ENCODE assay signal across 9 cellular contexts in the genomic region with DNA sequence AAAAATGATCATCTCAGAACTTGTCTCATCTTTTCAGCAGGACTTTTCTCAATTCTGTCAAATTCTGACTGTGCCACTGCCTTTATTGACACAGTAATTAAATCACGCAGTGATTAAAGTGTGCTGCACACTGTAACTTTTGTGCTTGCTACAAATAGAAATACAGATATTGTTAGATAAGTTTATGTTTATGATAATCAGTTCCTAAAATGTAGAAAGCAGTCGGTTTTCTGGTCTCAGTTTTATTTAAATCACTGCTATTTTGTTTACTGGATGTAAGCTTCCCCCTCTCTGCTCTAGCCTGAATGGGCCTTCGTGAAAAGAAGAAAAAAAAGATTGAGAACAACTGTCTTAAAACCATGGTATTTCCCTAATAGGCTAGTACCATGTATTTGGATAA.
DNase-seq lines count a peak whose midpoint lies in the region; ATAC-seq and TF ChIP-seq lines count a peak whose summit lies in the region.
"Had no signal": no experiment of that assay in that cellular context is flagged by ENCODE, and none has a peak within 500 bp of the region (broad histone marks: within the 10 kb centered on the region; RNA-seq: fewer than 3 reads in every experiment).

No MANE protein-coding gene starts in this region.

- peak overlapping the region; percentile 100 for H3K27ac Mint-ChIP-seq in HFFc6

- H3K4me2 ChIP-seq in smooth muscle cell = peak overlapping the region; percentile 82

- no peak for DNase-seq in HFFc6
- no peak for DNase-seq in RWPE1 (ENCODE audit: low spot score)
- DNase-seq in esophagus squamous epithelium (lab: John Stamatoyannopoulos, UW) = no peak
- no peak for DNase-seq in smooth muscle cell (lab: John Stamatoyannopoulos, UW; ENCODE audit: unreplicated experiment)
- DNase-seq in COLO829 (ENCODE audit: low spot score) = no peak
- no peak for DNase-seq in occipital lobe (lab: John Stamatoyannopoulos, UW)
- DNase-seq: activated T-cell treated with anti-CD3 and anti-CD28 coated beads for 4 hours, NCI-H510A had no signal

- H3K9me3 ChIP-seq in esophagus squamous epithelium (no peaks in the 10 kb centered on the region), smooth muscle cell (replicated peaks; ENCODE audit: low read depth) (no peaks in the 10 kb centered on the region)

- H3K4me3 ChIP-seq in esophagus squamous epithelium (no peak overlapping the region), smooth muscle cell (no peak overlapping the region)

- H3K36me3 ChIP-seq in esophagus squamous epithelium (no peaks in the 10 kb centered on the region), smooth muscle cell (ENCODE audit: low read depth) (no peaks in the 10 kb centered on the region)

- H3K27me3 ChIP-seq in esophagus squamous epithelium (no peaks in the 10 kb centered on the region), smooth muscle cell (ENCODE audit: low read depth) (no peaks in the 10 kb centered on the region)

- H3K4me1 ChIP-seq in esophagus squamous epithelium (peaks cover 11 to 32% (median 22%) of the 10 kb centered on the region in 3 donors), smooth muscle cell (ENCODE audit: low read depth) (peaks cover 24% of the 10 kb centered on the region)

- CTCF ChIA-PET in RWPE1 (lab: Yijun Ruan, JAX) = interaction anchor here (0.6 to 1.3 kb wide), 3 partner anchors 149 to 1276 kb away, joined by 3 to 7 read pairs (median 5); no protein-coding TSS in a partner anchor

- no peak overlapping the region for H3K4me3 Mint-ChIP-seq in HFFc6

- no peaks in the 10 kb centered on the region for H3K27me3 Mint-ChIP-seq in HFFc6 (ENCODE audit: insufficient read depth)

- H3K27ac ChIP-seq in RWPE1 = peak overlapping the region; percentile 57
- peak overlapping the region; percentile 93 to 99 (median 96) for H3K27ac ChIP-seq in esophagus squamous epithelium
- H3K27ac ChIP-seq in smooth muscle cell (ENCODE audit: low read depth) = peak overlapping the region; percentile 97

- H3K4me1 Mint-ChIP-seq in HFFc6 (ENCODE audit: low read depth) = peaks cover 43% of the 10 kb centered on the region

- POLR2A ChIA-PET in RWPE1 (lab: Yijun Ruan, JAX; ENCODE audit: low non-redundant PET) = no interaction called here

- no peak for TF ChIP-seq POLR2A in esophagus squamous epithelium (IDR thresholded peaks at IDR 0.05)

- H3K79me2 ChIP-seq in smooth muscle cell (ENCODE audit: low read depth) = no peaks in the 10 kb centered on the region

- H4K20me1 ChIP-seq in smooth muscle cell (ENCODE audit: low read depth) = no peaks in the 10 kb centered on the region

- intact Hi-C loops in esophagus squamous epithelium (cut with DNase I) = loop anchor here (10.0 kb wide), 1 partner anchor 180 kb away; no protein-coding TSS in a partner anchor

- TF ChIP-seq CTCF in HFFc6 (IDR thresholded peaks at IDR 0.05) (no peak), RWPE1 (conservative IDR thresholded peaks at IDR 0.05; ENCODE audit: low read depth) (no peak), esophagus squamous epithelium (IDR thresholded peaks at IDR 0.05) (no peak), smooth muscle cell (IDR thresholded peaks at IDR 0.05; ENCODE audit: borderline replicate concordance, insufficient read depth, poor library complexity, severe bottlenecking) (no peak)

- H2AFZ ChIP-seq in smooth muscle cell (ENCODE audit: low read depth) = peak overlapping the region; percentile 92

- no peaks in the 10 kb centered on the region for H3K9me3 Mint-ChIP-seq in HFFc6

- peaks cover 30% of the 10 kb centered on the region for H3F3A ChIP-seq in smooth muscle cell (ENCODE audit: low read depth)

- ATAC-seq in GM21360 (IDR thresholded peaks at IDR 0.05; ENCODE audit: unreplicated experiment) = no peak

- H3K9ac ChIP-seq in smooth muscle cell (ENCODE audit: low read depth) = peak overlapping the region; percentile 91

- H3K36me3 Mint-ChIP-seq in HFFc6 (ENCODE audit: low read depth) = no peaks in the 10 kb centered on the region

- 59 to 60% methylated on average over 3 of the region's 3 CpGs for WGBS in esophagus squamous epithelium, 2 donors
- WGBS in smooth muscle cell (ENCODE audit: low lambda C conversion rate) = 78% methylated on average over 3 of the region's 3 CpGs
